8 cellular contexts compared by ENCODE assay signal in genomic region chr2:86790828-86791561, GRCh38.
DNase-seq lines count a peak whose midpoint lies in the region; ATAC-seq lines count a peak whose summit lies in the region.

TSS of gene CD8A (minus strand) at chr2:86790913. CDS start at chr2:86790825, 88 bp downstream.

- no peaks in the 10 kb centered on the region for H3K9me3 ChIP-seq in iPS-15b (ENCODE audit: control insufficient read depth, insufficient read depth, low read length)

- no peaks in the 10 kb centered on the region for H3K36me3 ChIP-seq in iPS-15b (ENCODE audit: control insufficient read depth, insufficient read depth, low read length)

- ATAC-seq in stimulated activated naive CD8-positive, alpha-beta T cell treated with anti-CD3 and anti-CD28 coated beads, Interleukin-15, Interleukin-2, amounts not matched to agents 100 U/mL and 50 U/mL, for 24 hours = peak; percentile 44
- no peak for ATAC-seq in HG03039 (IDR thresholded peaks at IDR 0.05; ENCODE audit: unreplicated experiment)

- peaks cover 75% of the 10 kb centered on the region for H3K27me3 ChIP-seq in iPS-15b (ENCODE audit: control insufficient read depth, insufficient read depth, low read length)

- H3K4me1 ChIP-seq in iPS-15b (ENCODE audit: control insufficient read depth, insufficient read depth, low read length) = no peaks in the 10 kb centered on the region

- DNase-seq in SIG-M5 treated with dmso at 0.1 percent for 504 hours (lab: John Stamatoyannopoulos, UW; ENCODE audit: unreplicated experiment) (peak; percentile 15), SIG-M5 (lab: John Stamatoyannopoulos, UW) (no peak), activated T-cell treated with anti-CD3 and anti-CD28 coated beads for 1 hour (ENCODE audit: low read depth) (peak; percentile 45), hepatic stellate cell (ENCODE audit: low spot score) (no peak), medulla oblongata (ENCODE audit: extremely low spot score) (no peak)
- DNase-seq in stimulated activated naive CD8-positive, alpha-beta T cell treated with anti-CD3 and anti-CD28 coated beads, Interleukin-15, Interleukin-2, amounts not matched to agents 100 U/mL and 50 U/mL, for 24 hours = peak; percentile 82

- H3K4me3 ChIP-seq in iPS-15b (ENCODE audit: low read depth, low read length) = peak within 1 kb of the TSS; percentile 46

- H3K9ac ChIP-seq in iPS-15b (ENCODE audit: low read depth, low read length) = no peak within 1 kb of the TSS

Comparison
In these comparisons a context has a peak if more than half of its experiments do, and no peak if none do; other contexts are left out.
1. DNase-seq: peak in SIG-M5 treated with dmso at 0.1 percent for 504 hours (single experiment), activated T-cell treated with anti-CD3 and anti-CD28 coated beads for 1 hour (single experiment) and stimulated activated naive CD8-positive, alpha-beta T cell treated with anti-CD3 and anti-CD28 coated beads, Interleukin-15, Interleukin-2, amounts not matched to agents 100 U/mL and 50 U/mL, for 24 hours (single experiment); none in SIG-M5 (single experiment), hepatic stellate cell (single experiment) and medulla oblongata (single experiment).